Comparison of ENCODE assay signal across 12 cellular contexts in genomic region chr2:45759310-45759851, GRCh38.
DNase-seq lines count a peak whose midpoint lies in the region; TF ChIP-seq lines count a peak whose summit lies in the region.
"Had no signal": no experiment of that assay in that cellular context is flagged by ENCODE, and none has a peak within 500 bp of the region (broad histone marks: within the 10 kb centered on the region; RNA-seq: fewer than 3 reads in every experiment).

No MANE protein-coding gene starts in this region.

- peaks cover 13% of the 10 kb centered on the region for H3K4me1 ChIP-seq in rectal smooth muscle tissue (ENCODE audit: control insufficient read depth, insufficient read depth, low read length)

- no peak overlapping the region for H3K9ac ChIP-seq in rectal smooth muscle tissue (ENCODE audit: low read length)
- H3K9ac ChIP-seq: KMS-11 had no signal

- TF ChIP-seq CTCF in fibroblast of villous mesenchyme (IDR thresholded peaks at IDR 0.05; ENCODE audit: insufficient read depth, low read depth, low read length), result no peak

- H3K4me3 ChIP-seq in fibroblast of villous mesenchyme (ENCODE audit: low read depth, low read length) (peak overlapping the region; percentile 10), rectal smooth muscle tissue (ENCODE audit: low read length) (no peak overlapping the region)

- no peaks in the 10 kb centered on the region for H3K36me3 ChIP-seq in rectal smooth muscle tissue (ENCODE audit: control insufficient read depth, insufficient read depth, low read length)

- in situ Hi-C loops in G401 (cut with HindIII; ENCODE audit: low sequenced_read_pairs), result no loop called here

- DNase-seq in G401 (ENCODE audit: low spot score) (peak; percentile 90), NCI-H524 treated with DMSO at 0.1 percent for 48 hours (lab: John Stamatoyannopoulos, UW) (peak; percentile 84), fibroblast of villous mesenchyme (ENCODE audit: low read depth) (peak; percentile 79), 8988T (no peak), MV-4-11 (lab: John Stamatoyannopoulos, UW) (no peak), NCI-H2196 treated with DMSO at 0.1 percent for 48 hours (lab: John Stamatoyannopoulos, UW; ENCODE audit: unreplicated experiment) (no peak)
- DNase-seq in stimulated activated CD4-positive, alpha-beta T cell treated with anti-CD3 and anti-CD28 coated beads, Interleukin-2, amount 100 ng/mL, for 48 hours, result no peak
- DNase-seq: activated naive CD4-positive, alpha-beta T cell treated with anti-CD3 and anti-CD28 coated beads, Interleukin-2, amount 10 ng/mL, durations not matched to agents 7 days and 5 days; DND-41 had no signal

- H3K27ac ChIP-seq in rectal smooth muscle tissue (ENCODE audit: low read depth, low read length), result peak overlapping the region; percentile 50
- H3K27ac ChIP-seq: epithelial cell of prostate, KMS-11 had no signal

- H3K27me3 ChIP-seq in rectal smooth muscle tissue (ENCODE audit: control insufficient read depth, insufficient read depth, low read length), result no peaks in the 10 kb centered on the region

Comparison
In these comparisons a context has a peak if more than half of its experiments do, and no peak if none do; other contexts are left out.
1. DNase-seq: peak in G401 (single experiment), NCI-H524 treated with DMSO at 0.1 percent for 48 hours (single experiment) and fibroblast of villous mesenchyme (single experiment); none in stimulated activated CD4-positive, alpha-beta T cell treated with anti-CD3 and anti-CD28 coated beads, Interleukin-2, amount 100 ng/mL, for 48 hours (0 of 2), 8988T (single experiment), MV-4-11 (single experiment) and NCI-H2196 treated with DMSO at 0.1 percent for 48 hours (single experiment).